8 cellular contexts compared by ENCODE assay signal in the genomic region with DNA sequence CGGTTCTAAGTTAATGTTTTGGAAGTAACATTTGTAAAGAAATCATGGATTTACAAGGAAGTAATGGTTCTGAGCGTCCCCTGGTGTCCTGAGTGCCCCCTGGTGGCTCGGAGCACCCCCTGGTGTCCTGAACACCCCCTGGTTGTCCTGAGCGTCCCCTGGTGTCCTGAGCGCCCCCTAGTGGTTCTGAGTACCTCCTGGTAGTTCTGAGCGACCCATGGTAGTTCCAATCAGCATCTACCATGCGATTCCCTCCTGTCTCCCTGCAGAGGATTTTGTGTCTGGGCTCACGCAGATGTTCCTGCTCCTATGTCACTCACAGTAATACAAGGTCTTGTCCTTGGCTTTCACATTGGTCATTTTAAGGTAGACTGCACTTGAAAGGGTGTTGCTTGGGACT.
A peak's percentile ranks its signal among the peaks of the same experiment; 100 is the strongest.
DNase-seq lines count a peak whose midpoint lies in the region; ATAC-seq, FAIRE-seq and TF ChIP-seq lines count a peak whose summit lies in the region.

No MANE protein-coding gene starts in this region.

- DNase-seq in GF-D8 (lab: John Stamatoyannopoulos, UW) (peak; percentile 12), RWPE1 (ENCODE audit: low spot score) (no peak), K562 (ENCODE audit: extremely low read depth in 1 of 4, low spot score in 3 of 4) (peak; percentile 22 to 44 (median 29)), thyroid gland (no peak), NCI-H2081 treated with DMSO at 0.1 percent for 48 hours (lab: John Stamatoyannopoulos, UW) (no peak)
- peak; percentile 59 to 70 for DNase-seq in stimulated activated CD4-positive, alpha-beta T cell treated with anti-CD3 and anti-CD28 coated beads, Interleukin-2, amount 100 ng/mL, for 24 hours

- CTCF ChIA-PET in RWPE1 (lab: Yijun Ruan, JAX) (no interaction called here), K562 (lab: Yijun Ruan, JAX; ENCODE audit: low intra/inter-chr PET ratio) (no interaction called here)

- no peak overlapping the region for H3K4me2 ChIP-seq in K562 (ENCODE audit: insufficient read depth, low read length)

- POLR2A ChIA-PET in RWPE1 (lab: Yijun Ruan, JAX; ENCODE audit: low non-redundant PET) (no interaction called here), K562 (lab: Yijun Ruan, JAX) (no interaction called here)

- H3K36me3 ChIP-seq in K562 (ENCODE audit: control insufficient read depth, insufficient read depth, low read length) (no peaks in the 10 kb centered on the region), thyroid gland (no peaks in the 10 kb centered on the region)

- intact Hi-C loops in K562 (cut with micrococcal nuclease) = no loop called here
- intact Hi-C loops in thyroid gland (cut with DNase I) = no loop called here

- TF ChIP-seq RAD21 in K562 (CRISPR knock-in tag; conservative IDR thresholded peaks at IDR 0.05 in 1 of 2, IDR thresholded peaks at IDR 0.05 in 1 of 2) = no peak

- in situ Hi-C loops in K562 (cut with MboI) = no loop called here

- no peak for TF ChIP-seq POLR2A in K562 (conservative IDR thresholded peaks at IDR 0.05)
- TF ChIP-seq POLR2A in thyroid gland (IDR thresholded peaks at IDR 0.05) = no peak

- H3K79me2 ChIP-seq in K562 (ENCODE audit: control insufficient read depth, insufficient read depth, low read length) = no peaks in the 10 kb centered on the region

- TF ChIP-seq CTCF in RWPE1 (conservative IDR thresholded peaks at IDR 0.05; ENCODE audit: low read depth) (peak; percentile 21; the same call in 1 of the 2 replicates), K562 (IDR thresholded peaks at IDR 0.05 in 2 of 3, conservative IDR thresholded peaks at IDR 0.05 in 1 of 3; ENCODE audit: insufficient read depth in 2 of 3, low read depth in 1 of 3, low read length in 3 of 3) (peak; percentile 57 to 90 (median 67); a peak in 5 of 6 replicates), thyroid gland (IDR thresholded peaks at IDR 0.05) (no peak)

- H3K9me1 ChIP-seq in K562 (ENCODE audit: control insufficient read depth, insufficient read depth, low read length) = no peaks in the 10 kb centered on the region

- H3K4me3 ChIP-seq in K562 (no peak overlapping the region), thyroid gland (replicated peaks in 1 of 3) (no peak overlapping the region)

- no peaks in the 10 kb centered on the region for H3K27me3 ChIP-seq in K562 (ENCODE audit: control insufficient read depth in 2 of 2, insufficient read depth in 2 of 2, low read length in 2 of 2)
- H3K27me3 ChIP-seq in thyroid gland = no peaks in the 10 kb centered on the region

- TF ChIP-seq EP300 in K562 (IDR thresholded peaks at IDR 0.05; ENCODE audit: low read length) = no peak

- WGBS in K562 (ENCODE audit: insufficient coverage, low coverage, missing lambda C conversion rate) = 4% methylated on average over 7 of the region's 8 CpGs
- 47 to 61% methylated on average over 8 of the region's 8 CpGs for WGBS in thyroid gland, 2 donors

- no peaks in the 10 kb centered on the region for H4K20me1 ChIP-seq in K562 (replicated peaks; ENCODE audit: control insufficient read depth, insufficient read depth, low read length)

- no peak overlapping the region for H3K9ac ChIP-seq in K562 (ENCODE audit: insufficient read depth in 1 of 2, low read depth in 2 of 2, low read length in 2 of 2)

- H3K4me1 ChIP-seq in K562 (replicated peaks in 1 of 2; ENCODE audit: control insufficient read depth in 2 of 2, insufficient read depth in 2 of 2, low read length in 2 of 2) = no peaks in the 10 kb centered on the region
- H3K4me1 ChIP-seq in thyroid gland = no peaks in the 10 kb centered on the region

- BruUV-seq in K562 (replicated peaks; lab: Mats Ljungman, UMichigan) = no TSS peak

- no peak for FAIRE-seq in K562 (lab: Jason Lieb, UNC)

- no peak overlapping the region for H2AFZ ChIP-seq in K562 (ENCODE audit: low read depth, low read length)

- no peak overlapping the region for H3K27ac ChIP-seq in RWPE1
- H3K27ac ChIP-seq in K562 (ENCODE audit: extremely low read depth, low read depth, low read length) = no peak overlapping the region
- no peak overlapping the region for H3K27ac ChIP-seq in thyroid gland

- no peaks in the 10 kb centered on the region for H3K9me3 ChIP-seq in K562 (replicated peaks; ENCODE audit: control insufficient read depth, insufficient read depth, low read depth, low read length)
- no peaks in the 10 kb centered on the region for H3K9me3 ChIP-seq in thyroid gland

- ATAC-seq in HG03097 (IDR thresholded peaks at IDR 0.05; ENCODE audit: low FRiP score, unreplicated experiment) (peak; percentile 46), K562 (peak; percentile 80), GM21423 (IDR thresholded peaks at IDR 0.05; ENCODE audit: unreplicated experiment) (no peak)

TF ChIP-seq in K562, 482 proteins besides CTCF, POLR2A, EP300 and RAD21:
- TF ChIP-seq MTA3 (IDR thresholded peaks at IDR 0.05; ENCODE audit: borderline replicate concordance) (no peak), MAX (CRISPR knock-in tag; IDR thresholded peaks at IDR 0.05) (no peak), PBX2 (CRISPR knock-in tag; IDR thresholded peaks at IDR 0.05; ENCODE audit: low read depth) (no peak), PBX2 (tag; conservative IDR thresholded peaks at IDR 0.05; ENCODE audit: low read depth) (0 out of 2 replicates have a peak, but pooled peaks have one; percentile 22), CTCFL (IDR thresholded peaks at IDR 0.05; ENCODE audit: borderline replicate concordance, insufficient read depth, low read depth, low read length, poor library complexity, severe bottlenecking) (peak; percentile 38)
- TF ChIP-seq, protein P1, sequence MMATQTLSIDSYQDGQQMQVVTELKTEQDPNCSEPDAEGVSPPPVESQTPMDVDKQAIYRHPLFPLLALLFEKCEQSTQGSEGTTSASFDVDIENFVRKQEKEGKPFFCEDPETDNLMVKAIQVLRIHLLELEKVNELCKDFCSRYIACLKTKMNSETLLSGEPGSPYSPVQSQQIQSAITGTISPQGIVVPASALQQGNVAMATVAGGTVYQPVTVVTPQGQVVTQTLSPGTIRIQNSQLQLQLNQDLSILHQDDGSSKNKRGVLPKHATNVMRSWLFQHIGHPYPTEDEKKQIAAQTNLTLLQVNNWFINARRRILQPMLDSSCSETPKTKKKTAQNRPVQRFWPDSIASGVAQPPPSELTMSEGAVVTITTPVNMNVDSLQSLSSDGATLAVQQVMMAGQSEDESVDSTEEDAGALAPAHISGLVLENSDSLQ (IDR thresholded peaks at IDR 0.05) = peak; percentile 76

Comparison
In these comparisons a context has a peak if more than half of its experiments do, and no peak if none do; other contexts are left out.
1. DNase-seq: peak in GF-D8 (single experiment), K562 (4 of 4) and stimulated activated CD4-positive, alpha-beta T cell treated with anti-CD3 and anti-CD28 coated beads, Interleukin-2, amount 100 ng/mL, for 24 hours (2 of 2); none in RWPE1 (single experiment), thyroid gland (0 of 2) and NCI-H2081 treated with DMSO at 0.1 percent for 48 hours (single experiment).
2. CTCF ChIP-seq: peak in RWPE1 (single experiment) and K562 (3 of 3); none in thyroid gland (0 of 6).